ENCODE assay signal across 8 cellular contexts in genomic region chr11:62593434-62594044, GRCh38. TPM values are rescaled to one million over a fixed set of nuclear protein-coding genes. Genes with fewer than 3 reads are reported as not detected.
DNase-seq lines count a peak whose midpoint lies in the region; ATAC-seq, FAIRE-seq and TF ChIP-seq lines count a peak whose summit lies in the region.

No MANE protein-coding gene starts in this region.

- TF ChIP-seq POLR2A in GM12891 (IDR thresholded peaks at IDR 0.05; ENCODE audit: low read depth, low read length), result no peak; the same call in 1 of the 2 replicates

- FAIRE-seq in GM12891 (lab: Jason Lieb, UNC), result peak; percentile 20

- no peak for ATAC-seq in GM21526 (IDR thresholded peaks at IDR 0.05; ENCODE audit: low FRiP score, unreplicated experiment)

- TF ChIP-seq CTCF in mesothelial cell of epicardium (IDR thresholded peaks at IDR 0.05; ENCODE audit: unreplicated experiment), result no peak

- DNase-seq in 8988T (peak; percentile 80), GM12891 (ENCODE audit: insufficient read length, low spot score) (no peak), NCI-H526 treated with DMSO at 0.1 percent for 48 hours (lab: John Stamatoyannopoulos, UW) (peak; percentile 59), mesothelial cell of epicardium (ENCODE audit: low spot score in 2 of 2, unreplicated experiment in 2 of 2) (peak in 1 of 2 experiments; percentile 66)
- DNase-seq in activated CD4-positive, alpha-beta T cell treated with anti-CD3 and anti-CD28 coated beads, Interleukin-2, amount 50 U/mL, for 4 hours, result peak; percentile 74 to 77
- peak; percentile 70 for DNase-seq in effector CD4-positive, alpha-beta T cell
- DNase-seq in stimulated activated CD8-positive, alpha-beta memory T cell treated with anti-CD3 and anti-CD28 coated beads, Interleukin-7, amount 100 ng/mL, for 4 hours (ENCODE audit: low read depth in 2 of 2), result peak; percentile 68 to 69

- no peaks in the 10 kb centered on the region for H3K27me3 Mint-ChIP-seq in mesothelial cell of epicardium (ENCODE audit: low read depth)

- H3K4me1 Mint-ChIP-seq in mesothelial cell of epicardium, result peaks cover 25% of the 10 kb centered on the region

- peak overlapping the region; percentile 38 for H3K4me3 Mint-ChIP-seq in mesothelial cell of epicardium

- no peaks in the 10 kb centered on the region for H3K9me3 Mint-ChIP-seq in mesothelial cell of epicardium

- H3K27ac Mint-ChIP-seq in mesothelial cell of epicardium, result peak overlapping the region; percentile 85

- H3K36me3 Mint-ChIP-seq in mesothelial cell of epicardium, result peaks cover 32% of the 10 kb centered on the region

TF ChIP-seq in GM12891, 5 proteins besides CTCF, POLR2A, EP300 and RAD21:
- no peak for TF ChIP-seq TAF1 (IDR thresholded peaks at IDR 0.05; ENCODE audit: low read depth, low read length)
- peak; percentile 38; the same call in 1 of the 2 replicates for TF ChIP-seq POLR2AphosphoS5 (IDR thresholded peaks at IDR 0.05; ENCODE audit: low read depth, low read length)
- TF ChIP-seq SPI1 (IDR thresholded peaks at IDR 0.05; ENCODE audit: low read depth, low read length), result no peak
- TF ChIP-seq PAX5 (IDR thresholded peaks at IDR 0.05; ENCODE audit: insufficient read depth, low read length, severe bottlenecking), result no peak
- TF ChIP-seq POU2F2 (IDR thresholded peaks at IDR 0.05; ENCODE audit: low read depth, low read length), result no peak

RNA-seq across cellular contexts. Expression of gene TUT1, which starts 2.2 kb away (rescaled TPM):
- polyA plus RNA-seq in GM12891 (2012; ENCODE audit: low read depth, missing spikeins), result 13.0 TPM
- 23.7 to 26.0 TPM (median 24.2 TPM) in 3 replicates for total RNA-seq in mesothelial cell of epicardium

RNA-seq across cellular contexts. Expression of gene MTA2, which starts 8.1 kb away (rescaled TPM):
- 89.2 TPM for polyA plus RNA-seq in GM12891 (2012; ENCODE audit: low read depth, missing spikeins)
- total RNA-seq in mesothelial cell of epicardium, result 121 to 126 TPM (median 124 TPM) in 3 replicates

RNA-seq across cellular contexts. Expression of gene EML3, which starts 19.0 kb away (rescaled TPM):
- 38.5 TPM for polyA plus RNA-seq in GM12891 (2012; ENCODE audit: low read depth, missing spikeins)
- 52.2 to 54.3 TPM (median 53.3 TPM) in 3 replicates for total RNA-seq in mesothelial cell of epicardium

RNA-seq across cellular contexts. Expression of gene ROM1, which starts 19.5 kb away (rescaled TPM):
- polyA plus RNA-seq in GM12891 (2012; ENCODE audit: low read depth, missing spikeins), result 1.5 TPM
- total RNA-seq in mesothelial cell of epicardium, result 1.7 to 2.5 TPM (median 1.8 TPM) in 3 replicates

RNA-seq across cellular contexts. Expression of gene EEF1G, which starts 19.8 kb away (rescaled TPM):
- 2,783 TPM for polyA plus RNA-seq in GM12891 (2012; ENCODE audit: low read depth, missing spikeins)
- 1,747 to 1,829 TPM (median 1,814 TPM) in 3 replicates for total RNA-seq in mesothelial cell of epicardium
